ENCODE assay signal across 34 cellular contexts in the genomic region with DNA sequence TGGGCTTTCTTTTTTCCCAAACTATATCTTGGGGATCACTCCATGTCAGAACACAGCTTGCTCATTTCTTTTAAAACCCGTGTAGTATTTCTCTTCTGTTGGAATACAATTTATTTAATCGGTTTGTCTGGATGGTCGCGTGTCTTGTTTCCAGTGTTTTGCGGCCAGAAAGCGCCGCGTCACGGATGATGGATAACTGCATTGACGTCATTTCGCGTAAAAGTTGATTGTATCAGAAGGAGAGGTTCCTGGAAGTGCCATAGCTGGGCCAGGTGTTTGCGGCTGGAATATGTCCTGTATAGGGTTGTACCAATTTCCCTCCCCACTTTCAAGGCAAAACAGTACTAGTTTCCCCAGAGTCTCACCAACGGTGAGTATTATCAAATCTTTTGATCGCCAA. TPM values are rescaled to one million over a fixed set of nuclear protein-coding genes. Genes with fewer than 3 reads are reported as not detected.
"Had no signal": no experiment of that assay in that cellular context is flagged by ENCODE, and none has a peak within 500 bp of the region (broad histone marks: within the 10 kb centered on the region; RNA-seq: fewer than 3 reads in every experiment).

No MANE protein-coding gene starts in this region.

- H3K9me3 Mint-ChIP-seq: immature natural killer cell; natural killer cell treated with Interleukin-12 subunit alpha and Interleukin-12 subunit beta and Interleukin-15 and Interleukin-18, amount 100 ng/mL, for 72 hours; stimulated activated effector memory CD8-positive, alpha-beta T cell treated with anti-CD3 and anti-CD28 coated beads, Interleukin-12 subunit alpha, Interleukin-12 subunit beta, amount 100 ng/mL, for 72 hours; stimulated activated naive CD8-positive, alpha-beta T cell treated with anti-CD3 and anti-CD28 coated beads, Interleukin-15, Interleukin-2, amounts not matched to agents 100 ng/mL and 50 ng/mL, for 24 hours had no signal

- DNase-seq: hypothalamus; immature natural killer cell; left ventricle myocardium inferior; midbrain; mucosa of descending colon; naive thymus-derived CD4-positive, alpha-beta T cell; ovary; sigmoid colon; small intestine; spleen; stimulated activated CD4-positive, alpha-beta T cell treated with anti-CD3 and anti-CD28 coated beads, Interleukin-4, amount 100 ng/mL, for 24 hours; stimulated activated naive CD4-positive, alpha-beta T cell; tibial artery; upper lobe of right lung had no signal

- H3K27ac Mint-ChIP-seq: memory B cell; naive thymus-derived CD4-positive, alpha-beta T cell; progenitor cell of endocrine pancreas; stimulated activated effector memory CD8-positive, alpha-beta T cell treated with anti-CD3 and anti-CD28 coated beads, Interleukin-12 subunit alpha, Interleukin-12 subunit beta, amount 100 ng/mL, for 72 hours; stimulated activated naive CD8-positive, alpha-beta T cell treated with anti-CD3 and anti-CD28 coated beads, Interleukin-15, Interleukin-2, amounts not matched to agents 100 ng/mL and 50 ng/mL, for 24 hours had no signal

- H3K9me3 ChIP-seq: left ventricle myocardium inferior, mucosa of descending colon, ovary, right atrium auricular region, sigmoid colon, suprapubic skin, thoracic aorta, tibial artery, upper lobe of right lung had no signal

- ATAC-seq: mucosa of descending colon; naive thymus-derived CD4-positive, alpha-beta T cell; natural killer cell treated with Interleukin-12 subunit alpha and Interleukin-12 subunit beta and Interleukin-15 and Interleukin-18, amount 100 ng/mL, for 72 hours; stimulated activated effector memory CD8-positive, alpha-beta T cell treated with anti-CD3 and anti-CD28 coated beads, Interleukin-12 subunit alpha, Interleukin-12 subunit beta, amount 100 ng/mL, for 72 hours; upper lobe of right lung had no signal

- H3K27ac ChIP-seq: left ventricle myocardium inferior, ovary, right atrium auricular region, sigmoid colon, spleen, suprapubic skin, thoracic aorta, tibial artery, upper lobe of right lung had no signal

- H3K36me3 ChIP-seq: left ventricle myocardium inferior, ovary, right atrium auricular region, sigmoid colon, spleen, suprapubic skin, thoracic aorta, tibial artery, upper lobe of right lung had no signal

- H3K4me3 ChIP-seq: left ventricle myocardium inferior, lung, mucosa of descending colon, ovary, right atrium auricular region, sigmoid colon, spleen, suprapubic skin, thoracic aorta, tibial artery, upper lobe of right lung had no signal

- H3K4me3 Mint-ChIP-seq: immature natural killer cell; memory B cell; naive thymus-derived CD4-positive, alpha-beta T cell; natural killer cell treated with Interleukin-12 subunit alpha and Interleukin-12 subunit beta and Interleukin-15 and Interleukin-18, amount 100 ng/mL, for 72 hours; stimulated activated effector memory CD8-positive, alpha-beta T cell treated with anti-CD3 and anti-CD28 coated beads, Interleukin-12 subunit alpha, Interleukin-12 subunit beta, amount 100 ng/mL, for 72 hours; stimulated activated naive CD8-positive, alpha-beta T cell treated with anti-CD3 and anti-CD28 coated beads, Interleukin-15, Interleukin-2, amounts not matched to agents 100 ng/mL and 50 ng/mL, for 24 hours had no signal

- H3K4me1 ChIP-seq: left ventricle myocardium inferior, right atrium auricular region, sigmoid colon, spleen, tibial artery, upper lobe of right lung had no signal

- H3K27me3 ChIP-seq: ovary, right atrium auricular region had no signal

- H3K36me3 Mint-ChIP-seq: immature natural killer cell; naive thymus-derived CD4-positive, alpha-beta T cell; natural killer cell treated with Interleukin-12 subunit alpha and Interleukin-12 subunit beta and Interleukin-15 and Interleukin-18, amount 100 ng/mL, for 72 hours; stimulated activated effector memory CD8-positive, alpha-beta T cell treated with anti-CD3 and anti-CD28 coated beads, Interleukin-12 subunit alpha, Interleukin-12 subunit beta, amount 100 ng/mL, for 72 hours had no signal

- FAIRE-seq: islet of Langerhans, small intestine, urothelium cell line had no signal

RNA-seq across cellular contexts. Expression of gene ACTL9, which starts 9.7 kb away (rescaled TPM):
- total RNA-seq: kidney epithelial cell; left ventricle myocardium inferior; lower leg skin; lung; mesenteric fat pad; mucosa of descending colon; myocyte; naive thymus-derived CD4-positive, alpha-beta T cell; natural killer cell treated with Interleukin-12 subunit alpha and Interleukin-12 subunit beta and Interleukin-15 and Interleukin-18, amount 100 ng/mL, for 72 hours; omental fat pad; ovary; progenitor cell of endocrine pancreas; pulmonary artery endothelial cell; renal cortical epithelial cell; right atrium auricular region; sigmoid colon; spleen; subcutaneous adipose tissue; suprapubic skin; thoracic aorta; upper lobe of right lung had no signal
- polyA plus RNA-seq: immature natural killer cell; lung; naive thymus-derived CD4-positive, alpha-beta T cell; neural cell; ovary; sigmoid colon; small intestine; spleen had no signal

RNA-seq across cellular contexts. Expression of gene OR2Z1, which starts 32.5 kb away (rescaled TPM):
- total RNA-seq: kidney epithelial cell; left ventricle myocardium inferior; lower leg skin; lung; mesenteric fat pad; mucosa of descending colon; myocyte; natural killer cell treated with Interleukin-12 subunit alpha and Interleukin-12 subunit beta and Interleukin-15 and Interleukin-18, amount 100 ng/mL, for 72 hours; omental fat pad; ovary; progenitor cell of endocrine pancreas; pulmonary artery endothelial cell; renal cortical epithelial cell; right atrium auricular region; sigmoid colon; spleen; subcutaneous adipose tissue; thoracic aorta; upper lobe of right lung had no signal
- polyA plus RNA-seq: immature natural killer cell; lung; naive thymus-derived CD4-positive, alpha-beta T cell; neural cell; ovary; sigmoid colon; small intestine; spleen had no signal

RNA-seq across cellular contexts. Expression of gene NFILZ, which starts 58.5 kb away (rescaled TPM):
- total RNA-seq: kidney epithelial cell; left ventricle myocardium inferior; lower leg skin; lung; mesenteric fat pad; mucosa of descending colon; myocyte; naive thymus-derived CD4-positive, alpha-beta T cell; natural killer cell treated with Interleukin-12 subunit alpha and Interleukin-12 subunit beta and Interleukin-15 and Interleukin-18, amount 100 ng/mL, for 72 hours; omental fat pad; ovary; progenitor cell of endocrine pancreas; pulmonary artery endothelial cell; renal cortical epithelial cell; right atrium auricular region; sigmoid colon; spleen; subcutaneous adipose tissue; suprapubic skin; thoracic aorta; upper lobe of right lung had no signal
- polyA plus RNA-seq: immature natural killer cell; lung; naive thymus-derived CD4-positive, alpha-beta T cell; neural cell; ovary; sigmoid colon; small intestine; spleen had no signal
